1 cellular context compared by ENCODE assay signal in genomic region chr16:31132979-31133599, GRCh38.
TF ChIP-seq lines count a peak whose summit lies in the region.

No MANE protein-coding gene starts in this region.

TF ChIP-seq in GM12878, 131 proteins besides CTCF, POLR2A, EP300 and RAD21:
- no peak for TF ChIP-seq ELK1 (IDR thresholded peaks at IDR 0.05; ENCODE audit: low read depth, low read length)
- TF ChIP-seq BCL11A (IDR thresholded peaks at IDR 0.05; ENCODE audit: low read depth, low read length) = no peak
- no peak for TF ChIP-seq ZNF24 (IDR thresholded peaks at IDR 0.05)
- no peak for TF ChIP-seq ESRRA (IDR thresholded peaks at IDR 0.05; ENCODE audit: low read length)
- TF ChIP-seq SMC3 (IDR thresholded peaks at IDR 0.05; ENCODE audit: borderline replicate concordance, low read length) = no peak
- no peak for TF ChIP-seq RBBP5 (conservative IDR thresholded peaks at IDR 0.05)
- no peak for TF ChIP-seq E2F4 (IDR thresholded peaks at IDR 0.05; ENCODE audit: low read depth, low read length)
- TF ChIP-seq NR2C1 (IDR thresholded peaks at IDR 0.05) = 0 out of 2 replicates have a peak, but pooled peaks have one; percentile 9
